In the genomic region with DNA sequence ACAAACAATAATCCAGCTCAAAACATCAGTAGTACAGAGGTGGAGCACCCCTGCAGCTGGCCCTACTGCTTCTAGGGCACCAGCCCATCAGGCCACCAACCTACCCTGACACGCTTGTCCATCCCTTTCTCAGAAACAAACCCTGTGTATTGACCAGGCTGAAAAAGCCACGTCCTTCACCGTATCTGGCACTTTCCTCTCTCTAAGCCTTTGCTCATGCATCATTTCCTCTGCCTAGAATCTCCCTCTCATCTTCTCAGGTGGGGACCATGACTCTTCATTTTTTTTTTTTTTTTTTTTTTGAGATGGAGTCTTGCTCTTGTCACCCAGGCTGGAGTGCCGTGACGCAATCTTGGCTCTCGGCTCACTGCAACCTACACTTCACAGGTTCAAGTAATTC, we compare ENCODE assay signal across 18 cellular contexts. TPM values are rescaled to one million over a fixed set of nuclear protein-coding genes. Genes with fewer than 3 reads are reported as not detected.
DNase-seq lines count a peak whose midpoint lies in the region; ATAC-seq and TF ChIP-seq lines count a peak whose summit lies in the region.
"Had no signal": no experiment of that assay in that cellular context is flagged by ENCODE, and none has a peak within 500 bp of the region (broad histone marks: within the 10 kb centered on the region; RNA-seq: fewer than 3 reads in every experiment).

No MANE protein-coding gene starts in this region.

- no peak overlapping the region for H3T11ph ChIP-seq in H9 (ENCODE audit: low read length)

- H3K9ac ChIP-seq in trophoblast cell (ENCODE audit: low read length) (no peak overlapping the region), H9 (ENCODE audit: extremely low read depth, insufficient read length, low read length) (no peak overlapping the region)

- TF ChIP-seq CTCF in uterus (IDR thresholded peaks at IDR 0.05), result no peak
- no peak for TF ChIP-seq CTCF in H9 (conservative IDR thresholded peaks at IDR 0.05)

- H2BK15ac ChIP-seq in H9 (ENCODE audit: low read depth, low read length), result no peak overlapping the region

- peaks cover 7% of the 10 kb centered on the region for H3K9me3 ChIP-seq in trophoblast cell (ENCODE audit: insufficient read depth, low read depth, low read length)
- no peaks in the 10 kb centered on the region for H3K9me3 ChIP-seq in uterus
- H3K9me3 ChIP-seq in H9 (ENCODE audit: control insufficient read depth, low read depth, low read length), result no peaks in the 10 kb centered on the region

- H3K79me2 ChIP-seq in trophoblast cell (ENCODE audit: control insufficient read depth, insufficient read depth, low read length, poor library complexity), result no peaks in the 10 kb centered on the region
- H3K79me2 ChIP-seq in H9 (ENCODE audit: insufficient read depth, low read length), result no peaks in the 10 kb centered on the region

- no peaks in the 10 kb centered on the region for H3K23me2 ChIP-seq in H9 (ENCODE audit: insufficient read length, low read depth, low read length, poor library complexity, severe bottlenecking)

- H2AFZ ChIP-seq in trophoblast cell (ENCODE audit: insufficient read depth, low read length, poor library complexity) (no peak overlapping the region), H9 (ENCODE audit: low read length) (no peak overlapping the region)

- peaks cover 9 to 16% of the 10 kb centered on the region in 2 donors for H3K36me3 Mint-ChIP-seq in activated T-cell treated with anti-CD3 and anti-CD28 coated beads, Interleukin-2, amount 50 U/mL, for 72 hours (ENCODE audit: insufficient read depth in 2 of 2)
- peaks cover 24% of the 10 kb centered on the region for H3K36me3 Mint-ChIP-seq in activated T-cell treated with anti-CD3 and anti-CD28 coated beads, Interleukin-2, amount 50 U/mL, for 24 hours (ENCODE audit: low read depth)
- peaks cover 30% of the 10 kb centered on the region for H3K36me3 Mint-ChIP-seq in activated T-helper 17 cell treated with anti-CD3 and anti-CD28 coated beads, Interleukin-2, amount 50 U/mL, for 72 hours (ENCODE audit: low read depth)
- peaks cover 0 to 1% (median 0%) of the 10 kb centered on the region in 3 experiments; a peak in 1 of 7 replicates for H3K36me3 Mint-ChIP-seq in H9 (ENCODE audit: insufficient read depth in 1 of 3, low read depth in 3 of 3)

- no peaks in the 10 kb centered on the region for H3K27me3 ChIP-seq in trophoblast cell (ENCODE audit: insufficient read depth, low read length)
- H3K27me3 ChIP-seq in uterus, result no peaks in the 10 kb centered on the region
- no peaks in the 10 kb centered on the region for H3K27me3 ChIP-seq in H9 (ENCODE audit: insufficient read depth, low read length)

- H4K20me1 ChIP-seq in H9 (ENCODE audit: control insufficient read depth, insufficient read depth, insufficient read length), result no peaks in the 10 kb centered on the region

- H3K4me2 ChIP-seq in trophoblast cell (ENCODE audit: low read length) (no peak overlapping the region), H9 (ENCODE audit: insufficient read depth, insufficient read length, low read length) (no peak overlapping the region)

- WGBS in trophoblast cell (ENCODE audit: extremely low coverage, insufficient coverage, insufficient read length), result no CpG with 5 or more reads among the region's 6 CpGs
- WGBS in H9 (ENCODE audit: extremely low coverage, insufficient read length, low lambda C conversion rate), result no CpG with 5 or more reads among the region's 6 CpGs

- H4K8ac ChIP-seq in trophoblast cell (ENCODE audit: low read depth, low read length), result no peak overlapping the region
- H4K8ac ChIP-seq in H9 (replicated peaks; ENCODE audit: insufficient read length, low read depth, low read length), result no peak overlapping the region

- H3K4me1 Mint-ChIP-seq in activated T-cell treated with anti-CD3 and anti-CD28 coated beads, Interleukin-2, amount 50 U/mL, for 72 hours (ENCODE audit: low read depth), result peaks cover 91% of the 10 kb centered on the region
- H3K4me1 Mint-ChIP-seq in activated T-cell treated with anti-CD3 and anti-CD28 coated beads, Interleukin-2, amount 50 U/mL, for 24 hours (ENCODE audit: low read depth), result peaks cover 73% of the 10 kb centered on the region
- H3K4me1 Mint-ChIP-seq in activated T-helper 17 cell treated with anti-CD3 and anti-CD28 coated beads, Interleukin-2, amount 50 U/mL, for 72 hours, result peaks cover 41% of the 10 kb centered on the region
- H3K4me1 Mint-ChIP-seq in H9, result peaks cover 8 to 11% of the 10 kb centered on the region in 2 experiments

- H3K4me1 ChIP-seq in trophoblast cell (ENCODE audit: control insufficient read depth in 1 of 2, insufficient read depth in 2 of 2, low read length in 2 of 2) (peaks cover 20 to 33% of the 10 kb centered on the region in 2 experiments), uterus (no peaks in the 10 kb centered on the region), H9 (ENCODE audit: insufficient read depth, low read length) (0 out of 2 replicates have a peak, but pooled peaks cover 3% of the 10 kb centered on the region)

- H3K27ac ChIP-seq in trophoblast cell (ENCODE audit: low read depth, low read length), result no peak overlapping the region
- no peak overlapping the region for H3K27ac ChIP-seq in uterus
- no peak overlapping the region for H3K27ac ChIP-seq in H9 (ENCODE audit: insufficient read length, low read depth, low read length)
- H3K27ac ChIP-seq: C4-2B had no signal

- no peak for TF ChIP-seq POLR2A in uterus (IDR thresholded peaks at IDR 0.05)

- H4K91ac ChIP-seq in trophoblast cell (ENCODE audit: low read depth, low read length), result peak overlapping the region; percentile 13
- H4K91ac ChIP-seq in H9 (ENCODE audit: insufficient read length, low read depth, low read length), result no peak overlapping the region

- H2BK20ac ChIP-seq in H9 (ENCODE audit: low read depth, low read length, poor library complexity, severe bottlenecking), result no peak overlapping the region

- H2AK5ac ChIP-seq in trophoblast cell (ENCODE audit: low read length) (peak overlapping the region; percentile 17), H9 (ENCODE audit: insufficient read length, low read length) (no peak overlapping the region)

- no peak overlapping the region for H3K4ac ChIP-seq in trophoblast cell (ENCODE audit: low read depth, low read length)
- H3K4ac ChIP-seq in H9 (ENCODE audit: low read depth, low read length), result no peak overlapping the region

- H3K36me3 ChIP-seq in trophoblast cell (ENCODE audit: control insufficient read depth in 1 of 2, insufficient read depth in 2 of 2, low read length in 2 of 2) (peaks cover 0 to 2% of the 10 kb centered on the region in 2 experiments), uterus (no peaks in the 10 kb centered on the region)

- no peak for DNase-seq in activated T-cell treated with anti-CD3 and anti-CD28 coated beads, Interleukin-2, amount 50 U/mL, for 72 hours
- no peak for DNase-seq in activated T-cell treated with anti-CD3 and anti-CD28 coated beads, Interleukin-2, amount 50 U/mL, for 24 hours
- no peak for DNase-seq in trophoblast cell
- DNase-seq in uterus, result no peak
- no peak for DNase-seq in H9
- no peak for DNase-seq in SW480 (ENCODE audit: low spot score)
- DNase-seq: ACHN; AML-193; CD4-positive, alpha-beta memory T cell; DMS79 treated with DMSO at 0.1 percent for 48 hours; GF-D8; GOT3; H7; IMR-90 had no signal

- H3K23ac ChIP-seq in trophoblast cell (ENCODE audit: low read length), result no peak overlapping the region
- H3K23ac ChIP-seq in H9 (ENCODE audit: insufficient read length, low read depth, low read length), result no peak overlapping the region

- H3K4me3 ChIP-seq in trophoblast cell (ENCODE audit: low read depth, low read length) (no peak overlapping the region), uterus (no peak overlapping the region)

- intact Hi-C loops in uterus (cut with DNase I; ENCODE audit: low total_unique reads), result no loop called here

- peak in 1 of 2 donors; percentile 12 for ATAC-seq in activated T-cell treated with anti-CD3 and anti-CD28 coated beads, Interleukin-2, amount 50 U/mL, for 72 hours (replicated peaks in 1 of 2)
- ATAC-seq in activated T-helper 17 cell treated with anti-CD3 and anti-CD28 coated beads, Interleukin-2, amount 50 U/mL, for 72 hours (replicated peaks), result no peak

- peaks cover 13% of the 10 kb centered on the region for H3K79me1 ChIP-seq in trophoblast cell (ENCODE audit: low read length)
- H3K79me1 ChIP-seq in H9 (ENCODE audit: insufficient read depth, low read depth, low read length, poor library complexity, severe bottlenecking), result no peaks in the 10 kb centered on the region

- H4K12ac ChIP-seq in trophoblast cell (ENCODE audit: low read depth, low read length), result no peak overlapping the region

- H3K14ac ChIP-seq in trophoblast cell (ENCODE audit: low read length) (peak overlapping the region; percentile 2), H9 (ENCODE audit: insufficient read depth, low read length) (no peak overlapping the region)

- H3K27ac Mint-ChIP-seq in activated T-cell treated with anti-CD3 and anti-CD28 coated beads, Interleukin-2, amount 50 U/mL, for 72 hours, result peak overlapping the region; percentile 38
- no peak overlapping the region for H3K27ac Mint-ChIP-seq in activated T-cell treated with anti-CD3 and anti-CD28 coated beads, Interleukin-2, amount 50 U/mL, for 24 hours
- peak overlapping the region; percentile 41 for H3K27ac Mint-ChIP-seq in activated T-helper 17 cell treated with anti-CD3 and anti-CD28 coated beads, Interleukin-2, amount 50 U/mL, for 72 hours
- H3K27ac Mint-ChIP-seq in H9, result no peak overlapping the region

- no peak overlapping the region for H2BK5ac ChIP-seq in trophoblast cell (ENCODE audit: low read depth, low read length, poor library complexity)
- H2BK5ac ChIP-seq in H9 (ENCODE audit: insufficient read length, low read length), result no peak overlapping the region

- peaks cover 0 to 3% of the 10 kb centered on the region in 2 donors for H3K9me3 Mint-ChIP-seq in activated T-cell treated with anti-CD3 and anti-CD28 coated beads, Interleukin-2, amount 50 U/mL, for 72 hours
- H3K9me3 Mint-ChIP-seq in activated T-cell treated with anti-CD3 and anti-CD28 coated beads, Interleukin-2, amount 50 U/mL, for 24 hours, result no peaks in the 10 kb centered on the region
- H3K9me3 Mint-ChIP-seq in activated T-helper 17 cell treated with anti-CD3 and anti-CD28 coated beads, Interleukin-2, amount 50 U/mL, for 72 hours, result no peaks in the 10 kb centered on the region
- peaks cover 0 to 7% of the 10 kb centered on the region in 2 experiments; a peak in 3 of 5 replicates for H3K9me3 Mint-ChIP-seq in H9
- H3K9me3 Mint-ChIP-seq: CD4-positive, alpha-beta memory T cell had no signal

- H2BK12ac ChIP-seq in trophoblast cell (ENCODE audit: low read length) (peak overlapping the region; percentile 61), H9 (ENCODE audit: insufficient read length, low read depth, low read length) (no peak overlapping the region)

- H3K27me3 Mint-ChIP-seq in activated T-cell treated with anti-CD3 and anti-CD28 coated beads, Interleukin-2, amount 50 U/mL, for 72 hours (ENCODE audit: low read depth), result no peaks in the 10 kb centered on the region
- H3K27me3 Mint-ChIP-seq in activated T-cell treated with anti-CD3 and anti-CD28 coated beads, Interleukin-2, amount 50 U/mL, for 24 hours, result no peaks in the 10 kb centered on the region
- no peaks in the 10 kb centered on the region for H3K27me3 Mint-ChIP-seq in activated T-helper 17 cell treated with anti-CD3 and anti-CD28 coated beads, Interleukin-2, amount 50 U/mL, for 72 hours
- H3K27me3 Mint-ChIP-seq in H9 (ENCODE audit: low read depth), result peaks cover 7% of the 10 kb centered on the region

- H2BK120ac ChIP-seq in trophoblast cell (ENCODE audit: insufficient read depth, low read length, poor library complexity) (peak overlapping the region; percentile 8), H9 (ENCODE audit: low read depth, low read length, poor library complexity, severe bottlenecking) (no peak overlapping the region)

- no peak overlapping the region for H4K5ac ChIP-seq in H9 (ENCODE audit: insufficient read length, low read depth, low read length)

- H3K4me3 Mint-ChIP-seq in activated T-cell treated with anti-CD3 and anti-CD28 coated beads, Interleukin-2, amount 50 U/mL, for 72 hours, result peak overlapping the region; percentile 8 to 19
- no peak overlapping the region for H3K4me3 Mint-ChIP-seq in activated T-cell treated with anti-CD3 and anti-CD28 coated beads, Interleukin-2, amount 50 U/mL, for 24 hours
- H3K4me3 Mint-ChIP-seq in activated T-helper 17 cell treated with anti-CD3 and anti-CD28 coated beads, Interleukin-2, amount 50 U/mL, for 72 hours, result peak overlapping the region; percentile 76
- H3K4me3 Mint-ChIP-seq in H9, result no peak overlapping the region
- H3K4me3 Mint-ChIP-seq: CD4-positive, alpha-beta memory T cell had no signal

- H3K56ac ChIP-seq in H9 (ENCODE audit: insufficient read length, low read depth, low read length), result no peak overlapping the region

- H3K18ac ChIP-seq in trophoblast cell (ENCODE audit: low read length) (no peak overlapping the region), H9 (ENCODE audit: insufficient read length, low read depth, low read length) (no peak overlapping the region)

RNA-seq across cellular contexts. Expression of a gene that starts 25.3 kb away (rescaled TPM):
- 10 to 100 TPM in 1 of 2 donors, 1 to 10 TPM in 1; 5.9 to 12.3 TPM for total RNA-seq in activated T-cell treated with anti-CD3 and anti-CD28 coated beads, Interleukin-2, amount 50 U/mL, for 72 hours
- total RNA-seq in activated T-helper 17 cell treated with anti-CD3 and anti-CD28 coated beads, Interleukin-2, amount 50 U/mL, for 72 hours, result 10 to 100 TPM in 1 of 2 donors, 1 to 10 TPM in 1; 8.5 to 18.5 TPM
- 23.1 and 26.4 TPM in 2 replicates for polyA plus RNA-seq in trophoblast cell (2013)
- total RNA-seq in uterus (10 to 100 TPM in 1 of 4 donors, 1 to 10 TPM in 3; 2.3 to 15.0 (median 3.3) TPM), H9 (2021) (6.1 and 7.1 TPM in 2 replicates)

RNA-seq across cellular contexts. Expression of a gene that starts 30.9 kb away (rescaled TPM):
- 100 to 1,000 TPM; 171 to 185 TPM for total RNA-seq in activated T-cell treated with anti-CD3 and anti-CD28 coated beads, Interleukin-2, amount 50 U/mL, for 72 hours
- total RNA-seq in activated T-helper 17 cell treated with anti-CD3 and anti-CD28 coated beads, Interleukin-2, amount 50 U/mL, for 72 hours, result 100 to 1,000 TPM; 123 to 211 TPM
- polyA plus RNA-seq in trophoblast cell (2013), result 1.9 and 2.2 TPM in 2 replicates
- total RNA-seq in uterus (1 to 10 TPM in 2 of 4 donors, under 1 TPM in 1, not detected in 1; 0.28 to 6.4 (median 1.3) TPM), H9 (2021) (not detected in 2 replicates)
- total RNA-seq: A172, H7, IMR-90 had no signal
- polyA plus RNA-seq: BJ, IMR-90 had no signal

Comparison
In these comparisons a context has a peak if more than half of its experiments do, and no peak if none do; other contexts are left out.
1. H3K27ac Mint-ChIP-seq: peak in activated T-cell treated with anti-CD3 and anti-CD28 coated beads, Interleukin-2, amount 50 U/mL, for 72 hours (single experiment) and activated T-helper 17 cell treated with anti-CD3 and anti-CD28 coated beads, Interleukin-2, amount 50 U/mL, for 72 hours (single experiment); none in activated T-cell treated with anti-CD3 and anti-CD28 coated beads, Interleukin-2, amount 50 U/mL, for 24 hours (single experiment) and H9 (0 of 3).
2. H3K4me3 Mint-ChIP-seq: peak in activated T-cell treated with anti-CD3 and anti-CD28 coated beads, Interleukin-2, amount 50 U/mL, for 72 hours (2 of 2) and activated T-helper 17 cell treated with anti-CD3 and anti-CD28 coated beads, Interleukin-2, amount 50 U/mL, for 72 hours (single experiment); none in activated T-cell treated with anti-CD3 and anti-CD28 coated beads, Interleukin-2, amount 50 U/mL, for 24 hours (single experiment) and H9 (0 of 2).
3. RNA of a gene that starts 30.9 kb away (total RNA-seq): 123 to 211 TPM in activated T-helper 17 cell treated with anti-CD3 and anti-CD28 coated beads, Interleukin-2, amount 50 U/mL, for 72 hours and 171 to 185 TPM in activated T-cell treated with anti-CD3 and anti-CD28 coated beads, Interleukin-2, amount 50 U/mL, for 72 hours; 0.28 to 6.4 TPM in uterus and not detected in H9; every median in the first group is over 10 times any median in the second.